In genomic region chr13:73387318-73387717, GRCh38 we compare ENCODE assay signal across 20 cellular contexts.
DNase-seq lines count a peak whose midpoint lies in the region; ATAC-seq and TF ChIP-seq lines count a peak whose summit lies in the region.
"Had no signal": no experiment of that assay in that cellular context is flagged by ENCODE, and none has a peak within 500 bp of the region (broad histone marks: within the 10 kb centered on the region; RNA-seq: fewer than 3 reads in every experiment).

No MANE protein-coding gene starts in this region.

- no peak for TF ChIP-seq POLR2A in heart left ventricle (IDR thresholded peaks at IDR 0.05)

- H3K27me3 ChIP-seq in heart left ventricle: no peaks in the 10 kb centered on the region
- H3K27me3 ChIP-seq: BLaER1 treated with 17β-estradiol and CSF1 and Interleukin-3, amounts not matched to agents 10 nM and 100 nM had no signal

- 82 to 95% (median 91%) methylated on average over 6 of the region's 6 CpGs for WGBS in heart left ventricle, 4 donors

- intact Hi-C loops in Right ventricle myocardium inferior (cut with DNase I) (no loop called here), heart left ventricle (cut with DNase I) (no loop called here)

- ATAC-seq in Right ventricle myocardium inferior (no peak), heart left ventricle (no peak)
- ATAC-seq: A549; CD8-positive, alpha-beta T cell had no signal

- peaks cover 0 to 10% (median 0%) of the 10 kb centered on the region in 12 donors for H3K9me3 ChIP-seq in heart left ventricle
- H3K9me3 ChIP-seq: A549, Caco-2 had no signal

- no peak overlapping the region for H3K27ac ChIP-seq in heart left ventricle
- H3K27ac ChIP-seq: 22Rv1; A549; BLaER1 treated with 17β-estradiol and CSF1 and Interleukin-3, amounts not matched to agents 10 nM and 100 nM; C4-2B had no signal

- H3K36me3 ChIP-seq in heart left ventricle: no peaks in the 10 kb centered on the region
- H3K36me3 ChIP-seq: BLaER1 treated with 17β-estradiol and CSF1 and Interleukin-3, amounts not matched to agents 10 nM and 100 nM had no signal

- no peaks in the 10 kb centered on the region for H3K4me1 ChIP-seq in heart left ventricle
- H3K4me1 ChIP-seq: A549; BLaER1 treated with 17β-estradiol and CSF1 and Interleukin-3, amounts not matched to agents 10 nM and 100 nM; Caco-2 had no signal

- DNase-seq in Right ventricle myocardium inferior (ENCODE audit: missing footprints) (peak; percentile 45), heart left ventricle (no peak), cerebellum (ENCODE audit: low spot score) (peak; percentile 39), Kasumi-1 (lab: John Stamatoyannopoulos, UW) (no peak)
- no peak for DNase-seq in activated T-cell treated with anti-CD3 and anti-CD28 coated beads, Interleukin-2, amount 50 U/mL, for 48 hours
- DNase-seq: AML-193; Caco-2; CD4-positive, alpha-beta T cell; CD8-positive, alpha-beta T cell; DMS 273 treated with DMSO at 0.1 percent for 48 hours; DMS153; DMS53; DMS79; DND-41; EL; GF-D8 had no signal

- TF ChIP-seq CTCF in heart left ventricle (IDR thresholded peaks at IDR 0.05): no peak

- no peak overlapping the region for H3K4me3 ChIP-seq in heart left ventricle
- H3K4me3 ChIP-seq: A549; BLaER1 treated with 17β-estradiol and CSF1 and Interleukin-3, amounts not matched to agents 10 nM and 100 nM had no signal

Comparison
In these comparisons a context has a peak if more than half of its experiments do, and no peak if none do; other contexts are left out.
1. DNase-seq: peak in Right ventricle myocardium inferior (single experiment) and cerebellum (single experiment); none in heart left ventricle (0 of 5), Kasumi-1 (0 of 2) and activated T-cell treated with anti-CD3 and anti-CD28 coated beads, Interleukin-2, amount 50 U/mL, for 48 hours (0 of 2).